In genomic region chr6:144284753-144285547, GRCh38 we compare ENCODE assay signal across 8 cellular contexts. TPM values are rescaled to one million over a fixed set of nuclear protein-coding genes. Genes with fewer than 3 reads are reported as not detected.
DNase-seq lines count a peak whose midpoint lies in the region; ATAC-seq, FAIRE-seq and TF ChIP-seq lines count a peak whose summit lies in the region.

Gene UTRN, plus strand, starts transcription at chr6:144285335. Its CDS starts 6,494 bp downstream, at chr6:144291829.

- FAIRE-seq in endothelial cell of umbilical vein (lab: Jason Lieb, UNC): peak; percentile 70

- TF ChIP-seq POLR2A in endothelial cell of umbilical vein (IDR thresholded peaks at IDR 0.05; ENCODE audit: low read depth, low read length): peak; percentile 73

- H3K9me3 ChIP-seq in endothelial cell of umbilical vein (replicated peaks; ENCODE audit: control insufficient read depth, insufficient read depth, low read length): no peaks in the 10 kb centered on the region

- H3K36me3 ChIP-seq in endothelial cell of umbilical vein (ENCODE audit: control insufficient read depth in 2 of 2, extremely low read depth in 1 of 2, insufficient read depth in 2 of 2, low read length in 2 of 2): no peaks in the 10 kb centered on the region

- H3K27ac ChIP-seq in endothelial cell of umbilical vein (ENCODE audit: insufficient read depth, low read depth, low read length): peak within 1 kb of the TSS; percentile 89

- TSS peak; percentile 42 for BruUV-seq in endothelial cell of umbilical vein (replicated peaks; lab: Mats Ljungman, UMichigan)

- peak within 1 kb of the TSS; percentile 78 for H3K27ac Mint-ChIP-seq in activated CD8-positive, alpha-beta memory T cell treated with anti-CD3 and anti-CD28 coated beads, Interleukin-2, amount 10 ng/mL, durations not matched to agents 7 days and 5 days
- H3K27ac Mint-ChIP-seq in stimulated activated effector memory CD8-positive, alpha-beta T cell treated with anti-CD3 and anti-CD28 coated beads, Interleukin-12 subunit alpha, Interleukin-12 subunit beta, amount 100 ng/mL, for 72 hours: peak within 1 kb of the TSS; percentile 86

- peaks cover 2% of the 10 kb centered on the region for H3K9me1 ChIP-seq in endothelial cell of umbilical vein (replicated peaks; ENCODE audit: control insufficient read depth, extremely low read depth, insufficient read depth, low read length)

- ATAC-seq in HG02852 (IDR thresholded peaks at IDR 0.05; ENCODE audit: unreplicated experiment): peak; percentile 54
- peak; percentile 79 for ATAC-seq in activated CD8-positive, alpha-beta memory T cell treated with anti-CD3 and anti-CD28 coated beads, Interleukin-2, amount 10 ng/mL, durations not matched to agents 7 days and 5 days
- ATAC-seq in stimulated activated effector memory CD8-positive, alpha-beta T cell treated with anti-CD3 and anti-CD28 coated beads, Interleukin-12 subunit alpha, Interleukin-12 subunit beta, amount 100 ng/mL, for 72 hours: peak; percentile 82

- peaks cover 30% of the 10 kb centered on the region for H3K79me2 ChIP-seq in endothelial cell of umbilical vein (ENCODE audit: control insufficient read depth, insufficient read depth, low read length)

- H2AFZ ChIP-seq in endothelial cell of umbilical vein (ENCODE audit: low read depth, low read length): peak within 1 kb of the TSS; percentile 81

- H3K27me3 ChIP-seq in endothelial cell of umbilical vein (ENCODE audit: control insufficient read depth in 2 of 2, insufficient read depth in 2 of 2, low read length in 2 of 2): no peaks in the 10 kb centered on the region

- H3K4me3 ChIP-seq in endothelial cell of umbilical vein (replicated peaks in 1 of 3; ENCODE audit: insufficient read depth in 1 of 3, low read depth in 1 of 3, low read length in 3 of 3): peak within 1 kb of the TSS; percentile 83 to 93 (median 88)

- H3K4me2 ChIP-seq in endothelial cell of umbilical vein (ENCODE audit: insufficient read depth, low read length): peak within 1 kb of the TSS; percentile 99

- no peaks in the 10 kb centered on the region for H3K9me3 Mint-ChIP-seq in activated CD8-positive, alpha-beta memory T cell treated with anti-CD3 and anti-CD28 coated beads, Interleukin-2, amount 10 ng/mL, durations not matched to agents 7 days and 5 days (ENCODE audit: low read depth)
- no peaks in the 10 kb centered on the region for H3K9me3 Mint-ChIP-seq in stimulated activated effector memory CD8-positive, alpha-beta T cell treated with anti-CD3 and anti-CD28 coated beads, Interleukin-12 subunit alpha, Interleukin-12 subunit beta, amount 100 ng/mL, for 72 hours

- peak within 1 kb of the TSS; percentile 91 for H3K4me3 Mint-ChIP-seq in activated CD8-positive, alpha-beta memory T cell treated with anti-CD3 and anti-CD28 coated beads, Interleukin-2, amount 10 ng/mL, durations not matched to agents 7 days and 5 days
- peak within 1 kb of the TSS; percentile 97 for H3K4me3 Mint-ChIP-seq in stimulated activated effector memory CD8-positive, alpha-beta T cell treated with anti-CD3 and anti-CD28 coated beads, Interleukin-12 subunit alpha, Interleukin-12 subunit beta, amount 100 ng/mL, for 72 hours

- dilution Hi-C loops in endothelial cell of umbilical vein (cut with MboI; ENCODE audit: extremely low pct_ligation_motif_present, low sequenced_read_pairs): no loop called here

- peaks cover 14% of the 10 kb centered on the region for H3K4me1 ChIP-seq in endothelial cell of umbilical vein (ENCODE audit: control insufficient read depth, extremely low read depth, insufficient read depth, low read length)

- TF ChIP-seq CTCF in endothelial cell of umbilical vein (IDR thresholded peaks at IDR 0.05; ENCODE audit: extremely low read depth in 1 of 2, insufficient read depth in 1 of 2, low read depth in 1 of 2, low read length in 2 of 2): no peak

- DNase-seq in NCI-H2227 (lab: John Stamatoyannopoulos, UW; ENCODE audit: unreplicated experiment): peak; percentile 19
- no peak for DNase-seq in NCI-H2227 treated with DMSO at 0.1 percent for 48 hours (lab: John Stamatoyannopoulos, UW)
- DNase-seq in NCI-H748 treated with DMSO at 0.1 percent for 48 hours (lab: John Stamatoyannopoulos, UW): peak; percentile 26
- DNase-seq in activated CD8-positive, alpha-beta memory T cell treated with anti-CD3 and anti-CD28 coated beads, Interleukin-2, amount 10 ng/mL, durations not matched to agents 7 days and 5 days: peak; percentile 63
- DNase-seq in endothelial cell of umbilical vein (ENCODE audit: low read depth, low spot score): peak; percentile 83
- peak; percentile 92 for DNase-seq in mesenteric fat pad (ENCODE audit: low spot score)
- peak; percentile 34 to 77 for DNase-seq in stimulated activated effector memory CD8-positive, alpha-beta T cell treated with anti-CD3 and anti-CD28 coated beads, Interleukin-12 subunit alpha, Interleukin-12 subunit beta, amount 100 ng/mL, for 72 hours (ENCODE audit: low spot score in 2 of 2)

- POLR2A ChIA-PET in endothelial cell of umbilical vein (lab: Charles Lee): interaction anchor here (1.3 kb wide), 1 partner anchor 190 kb away, joined by 3 read pairs; the partner anchor contains the start of gene SF3B5

- peaks cover 27% of the 10 kb centered on the region for H3K27me3 Mint-ChIP-seq in activated CD8-positive, alpha-beta memory T cell treated with anti-CD3 and anti-CD28 coated beads, Interleukin-2, amount 10 ng/mL, durations not matched to agents 7 days and 5 days

- H3K36me3 Mint-ChIP-seq in activated CD8-positive, alpha-beta memory T cell treated with anti-CD3 and anti-CD28 coated beads, Interleukin-2, amount 10 ng/mL, durations not matched to agents 7 days and 5 days: peaks cover 9% of the 10 kb centered on the region
- no peaks in the 10 kb centered on the region for H3K36me3 Mint-ChIP-seq in stimulated activated effector memory CD8-positive, alpha-beta T cell treated with anti-CD3 and anti-CD28 coated beads, Interleukin-12 subunit alpha, Interleukin-12 subunit beta, amount 100 ng/mL, for 72 hours

- intact Hi-C loops in endothelial cell of umbilical vein (cut with micrococcal nuclease): loop anchor here (1.0 to 5.0 kb wide), 7 partner anchors 20 to 180 kb away; partner anchors contain the start of gene STX11

- CTCF ChIA-PET in activated CD8-positive, alpha-beta memory T cell treated with anti-CD3 and anti-CD28 coated beads, Interleukin-2, amount 10 ng/mL, durations not matched to agents 7 days and 5 days (lab: Charles Lee): interaction anchor here (1.0 to 1.4 kb wide), 4 partner anchors 27 to 197 kb away, joined by 3 to 4 read pairs (median 4); no protein-coding TSS in a partner anchor
- CTCF ChIA-PET in endothelial cell of umbilical vein (lab: Charles Lee): interaction anchor here (0.8 to 2.5 kb wide), 12 partner anchors 11 to 197 kb away, joined by 3 to 27 read pairs (median 4); no protein-coding TSS in a partner anchor

- H4K20me1 ChIP-seq in endothelial cell of umbilical vein (replicated peaks; ENCODE audit: control insufficient read depth, extremely low read depth, insufficient read depth, low read length): no peaks in the 10 kb centered on the region

- peaks cover 20% of the 10 kb centered on the region for H3K4me1 Mint-ChIP-seq in activated CD8-positive, alpha-beta memory T cell treated with anti-CD3 and anti-CD28 coated beads, Interleukin-2, amount 10 ng/mL, durations not matched to agents 7 days and 5 days
- peaks cover 21% of the 10 kb centered on the region for H3K4me1 Mint-ChIP-seq in stimulated activated effector memory CD8-positive, alpha-beta T cell treated with anti-CD3 and anti-CD28 coated beads, Interleukin-12 subunit alpha, Interleukin-12 subunit beta, amount 100 ng/mL, for 72 hours

- peak within 1 kb of the TSS; percentile 89 for H3K9ac ChIP-seq in endothelial cell of umbilical vein (replicated peaks; ENCODE audit: extremely low read depth, insufficient read depth, low read length)

TF ChIP-seq in endothelial cell of umbilical vein, 7 proteins besides CTCF, POLR2A, EP300 and RAD21:
- TF ChIP-seq FOS (IDR thresholded peaks at IDR 0.05; ENCODE audit: borderline replicate concordance, insufficient read depth, low read length) (no peak), JUN (IDR thresholded peaks at IDR 0.05; ENCODE audit: borderline replicate concordance, insufficient read depth, insufficient read length, low read depth) (no peak), POLR2AphosphoS5 (IDR thresholded peaks at IDR 0.05; ENCODE audit: insufficient read depth, low read depth, low read length) (peak; percentile 65)

RNA-seq across cellular contexts. Expression of gene UTRN, which starts in this region (rescaled TPM):
- 100 to 1,000 TPM; 102 to 195 TPM for total RNA-seq in activated CD8-positive, alpha-beta memory T cell treated with anti-CD3 and anti-CD28 coated beads, Interleukin-2, amount 10 ng/mL, durations not matched to agents 7 days and 5 days
- total RNA-seq in endothelial cell of umbilical vein: 224 and 228 TPM in 2 replicates
- polyA plus RNA-seq in endothelial cell of umbilical vein: 29.4 and 37.4 TPM in 2 replicates
- 52.7 and 54.7 TPM in 2 replicates for polyA plus RNA-seq in endothelial cell of umbilical vein (2011; cell fraction: cytosol; rRNA removed)
- 174 and 189 TPM in 2 replicates for polyA plus RNA-seq in endothelial cell of umbilical vein (2011; cell fraction: nucleus; rRNA removed)
- 99.2 and 122 TPM in 2 replicates for polyA plus RNA-seq in endothelial cell of umbilical vein (2012)
- polyA minus RNA-seq in endothelial cell of umbilical vein: 230 and 248 TPM in 2 replicates
- 11.5 TPM for polyA minus RNA-seq in endothelial cell of umbilical vein (2011; cell fraction: cytosol; rRNA and poly(A)+ RNA removed)
- polyA minus RNA-seq in endothelial cell of umbilical vein (2011; cell fraction: nucleus; rRNA and poly(A)+ RNA removed): 578 and 660 TPM in 2 replicates
- total RNA-seq in mesenteric fat pad: 193 TPM
